In genomic region chr6:34425498-34426410, GRCh38 we compare ENCODE assay signal across 8 cellular contexts. TPM values are rescaled to one million over a fixed set of nuclear protein-coding genes. Genes with fewer than 3 reads are reported as not detected.
DNase-seq lines count a peak whose midpoint lies in the region; ATAC-seq and TF ChIP-seq lines count a peak whose summit lies in the region.

Gene RPS10 (minus strand): TSS chr6:34426069. CDS start chr6:34425221, 848 bp downstream.

- peak; percentile 95 for DNase-seq in BE2C
- DNase-seq in HK-2 (ENCODE audit: unreplicated experiment), result peak; percentile 95
- DNase-seq in NCI-H82 treated with DMSO at 0.1 percent for 48 hours (lab: John Stamatoyannopoulos, UW; ENCODE audit: unreplicated experiment), result peak; percentile 89
- peak; percentile 94 to 95 for DNase-seq in activated CD4-positive, alpha-beta T cell treated with anti-CD3 and anti-CD28 coated beads, Interleukin-2, amount 50 U/mL, for 48 hours
- DNase-seq in dermis blood vessel endothelial cell, result peak; percentile 97
- peak; percentile 92 to 99 for DNase-seq in left lung
- peak; percentile 81 for DNase-seq in stimulated activated CD4-positive, alpha-beta T cell treated with anti-CD3 and anti-CD28 coated beads, Interleukin-2, amount 100 ng/mL, for 4 hours (ENCODE audit: low read depth)

- peak within 1 kb of the TSS; percentile 99 for H3K4me3 ChIP-seq in BE2C (ENCODE audit: low read depth, low read length)
- H3K4me3 ChIP-seq in left lung, result peak within 1 kb of the TSS; percentile 63 to 80

- ATAC-seq in GM19395 (IDR thresholded peaks at IDR 0.05; ENCODE audit: unreplicated experiment) (peak; percentile 85), left lung (peak; percentile 99)

- H3K27me3 ChIP-seq in BE2C (no peaks in the 10 kb centered on the region), left lung (no peaks in the 10 kb centered on the region)

- intact Hi-C loops in left lung (cut with DNase I), result no loop called here

- H3K27ac ChIP-seq in left lung, result peak within 1 kb of the TSS; percentile 81 to 86

- H3K4me1 ChIP-seq in BE2C (no peaks in the 10 kb centered on the region), left lung (peaks cover 11 to 32% of the 10 kb centered on the region in 2 donors)

- H3K36me3 ChIP-seq in BE2C (peaks cover 47% of the 10 kb centered on the region), left lung (peaks cover 0 to 41% of the 10 kb centered on the region in 2 donors)

- H3K9me3 ChIP-seq in BE2C (no peaks in the 10 kb centered on the region), left lung (no peaks in the 10 kb centered on the region)

- TF ChIP-seq CTCF in BE2C (IDR thresholded peaks at IDR 0.05; ENCODE audit: low read depth, low read length) (no peak), left lung (IDR thresholded peaks at IDR 0.05) (no peak)

RNA-seq across cellular contexts. Expression of gene RPS10, which starts in this region (rescaled TPM):
- polyA plus RNA-seq in BE2C (2012; ENCODE audit: insufficient read depth, insufficient read length, low read depth), result 1,444 TPM
- 899 and 3,703 TPM in 2 replicates for total RNA-seq in dermis blood vessel endothelial cell
- 1,000 to 10,000 TPM; 1,031 to 1,089 TPM for total RNA-seq in left lung

Comparison
In these comparisons a context has a peak if more than half of its experiments do, and no peak if none do; other contexts are left out.
1. Peak in every context shown above with its lines: DNase-seq, ATAC-seq, H3K4me3 ChIP-seq and H3K27ac ChIP-seq.